ENCODE assay signal across 35 cellular contexts in the genomic region with DNA sequence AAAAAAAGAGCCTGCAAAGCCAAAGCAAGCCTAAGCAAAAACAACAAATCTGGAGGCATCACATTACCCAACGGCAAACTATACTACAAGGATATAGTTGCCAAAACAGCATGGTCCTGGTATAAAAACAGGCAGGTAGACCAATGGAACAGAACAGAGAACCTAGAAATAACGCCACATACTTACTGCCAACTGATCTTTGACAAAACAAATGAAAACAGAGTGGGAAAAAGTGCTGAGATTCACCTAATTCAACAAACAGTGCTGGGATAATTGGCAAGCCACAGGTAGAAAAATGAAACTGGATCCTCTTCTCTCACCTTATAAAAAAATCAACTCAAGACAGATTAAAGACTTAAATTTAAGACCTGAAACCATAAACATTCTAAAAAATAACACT.
"Had no signal": no experiment of that assay in that cellular context is flagged by ENCODE, and none has a peak within 500 bp of the region (broad histone marks: within the 10 kb centered on the region; RNA-seq: fewer than 3 reads in every experiment).

No MANE protein-coding gene starts in this region.

- DNase-seq: Karpas-422, Kasumi-1, MG63, MM.1S, MV-4-11, NCI-H1048, NCI-H1092, NCI-H1092 treated with DMSO at 0.1 percent for 48 hours, NCI-H1105, NCI-H1105 treated with DMSO at 0.1 percent for 48 hours, NCI-H1417, NCI-H1417 treated with DMSO at 0.1 percent for 48 hours, NCI-H1436, NCI-H1436 treated with DMSO at 0.1 percent for 48 hours, NCI-H146, NCI-H1694, NCI-H1694 treated with DMSO at 0.1 percent for 48 hours, NCI-H187, NCI-H187 treated with DMSO at 0.1 percent for 48 hours, NCI-H1930, NCI-H2029, NCI-H2029 treated with DMSO at 0.1 percent for 48 hours, NCI-H2081, NCI-H2081 treated with DMSO at 0.1 percent for 48 hours, NCI-H2107, NCI-H2171, NCI-H2171 treated with DMSO at 0.1 percent for 48 hours, NCI-H2227 treated with DMSO at 0.1 percent for 48 hours, NCI-H226, NCI-H345, NCI-H446, NCI-H446 treated with DMSO at 0.1 percent for 48 hours, NCI-H510A, NCI-H510A treated with DMSO at 0.1 percent for 48 hours had no signal

- H3K9ac ChIP-seq: KMS-11 had no signal

- H3K27me3 ChIP-seq: MG63 had no signal

- H3K36me3 ChIP-seq: MG63 had no signal

- H3K4me2 ChIP-seq: KMS-11 had no signal

- H3K4me3 ChIP-seq: MG63 had no signal
